In genomic region chr1:189206617-189207016, GRCh38 we compare ENCODE assay signal across 20 cellular contexts.
"Had no signal": no experiment of that assay in that cellular context is flagged by ENCODE, and none has a peak within 500 bp of the region (broad histone marks: within the 10 kb centered on the region; RNA-seq: fewer than 3 reads in every experiment).

No MANE protein-coding gene starts in this region.

- H3K27me3 ChIP-seq: foreskin keratinocyte, sigmoid colon, tibial nerve, upper lobe of left lung had no signal

- H3K4me1 ChIP-seq: foreskin keratinocyte, lower lobe of right lung, prostate gland, sigmoid colon, tibial nerve, upper lobe of left lung had no signal

- H3K4me3 ChIP-seq: lower lobe of right lung, prostate gland, sigmoid colon, thoracic aorta, tibial nerve, upper lobe of left lung had no signal

- H3K27ac ChIP-seq: foreskin keratinocyte, lower lobe of right lung, prostate gland, sigmoid colon, thoracic aorta, tibial nerve, upper lobe of left lung had no signal

- H3K4me1 Mint-ChIP-seq: immature natural killer cell; naive thymus-derived CD8-positive, alpha-beta T cell; nephron progenitor cell; stimulated activated effector memory CD8-positive, alpha-beta T cell treated with anti-CD3 and anti-CD28 coated beads, Interleukin-12 subunit alpha, Interleukin-12 subunit beta, amount 100 ng/mL, for 72 hours had no signal

- H3K27me3 Mint-ChIP-seq: effector memory CD8-positive, alpha-beta T cell had no signal

- H3K4me3 Mint-ChIP-seq: effector memory CD8-positive, alpha-beta T cell; immature natural killer cell; naive thymus-derived CD8-positive, alpha-beta T cell; nephron progenitor cell; stimulated activated effector memory CD8-positive, alpha-beta T cell treated with anti-CD3 and anti-CD28 coated beads, Interleukin-12 subunit alpha, Interleukin-12 subunit beta, amount 100 ng/mL, for 72 hours had no signal

- ATAC-seq: effector memory CD8-positive, alpha-beta T cell; foreskin keratinocyte; left ventricle myocardium superior; lower lobe of right lung; naive thymus-derived CD8-positive, alpha-beta T cell; right cardiac atrium; stimulated activated effector memory CD8-positive, alpha-beta T cell treated with anti-CD3 and anti-CD28 coated beads, Interleukin-12 subunit alpha, Interleukin-12 subunit beta, amount 100 ng/mL, for 72 hours had no signal

- DNase-seq: cortex of kidney; effector memory CD8-positive, alpha-beta T cell; foreskin keratinocyte; hypothalamus; immature natural killer cell; left ventricle myocardium superior; lower lobe of right lung; naive thymus-derived CD8-positive, alpha-beta T cell; nephron progenitor cell; nucleus accumbens; right cardiac atrium; sigmoid colon; stimulated activated CD4-positive, alpha-beta T cell treated with anti-CD3 and anti-CD28 coated beads, Interleukin-2, amount 100 ng/mL, for 24 hours; stimulated activated CD4-positive, alpha-beta T cell treated with anti-CD3 and anti-CD28 coated beads, Interleukin-4, amount 100 ng/mL, for 24 hours; stimulated activated naive CD4-positive, alpha-beta T cell treated with Interleukin-2 at 50 U/mL for 16 hours; upper lobe of left lung had no signal

- H3K36me3 Mint-ChIP-seq: immature natural killer cell; naive thymus-derived CD8-positive, alpha-beta T cell; stimulated activated effector memory CD8-positive, alpha-beta T cell treated with anti-CD3 and anti-CD28 coated beads, Interleukin-12 subunit alpha, Interleukin-12 subunit beta, amount 100 ng/mL, for 72 hours had no signal

- H3K27ac Mint-ChIP-seq: effector memory CD8-positive, alpha-beta T cell; immature natural killer cell; naive thymus-derived CD8-positive, alpha-beta T cell; nephron progenitor cell; stimulated activated effector memory CD8-positive, alpha-beta T cell treated with anti-CD3 and anti-CD28 coated beads, Interleukin-12 subunit alpha, Interleukin-12 subunit beta, amount 100 ng/mL, for 72 hours had no signal

- H3K9me3 ChIP-seq: lower lobe of right lung, prostate gland, thoracic aorta had no signal

- H3K36me3 ChIP-seq: lower lobe of right lung, prostate gland, sigmoid colon, thoracic aorta, tibial nerve, upper lobe of left lung had no signal
